In genomic region chr2:120765031-120765910, GRCh38 we compare ENCODE assay signal across 11 cellular contexts. TPM values are rescaled to one million over a fixed set of nuclear protein-coding genes. Genes with fewer than 3 reads are reported as not detected.
A peak's percentile ranks its signal among the peaks of the same experiment; 100 is the strongest.
DNase-seq lines count a peak whose midpoint lies in the region; ATAC-seq, FAIRE-seq and TF ChIP-seq lines count a peak whose summit lies in the region.
"Had no signal": no experiment of that assay in that cellular context is flagged by ENCODE, and none has a peak within 500 bp of the region (broad histone marks: within the 10 kb centered on the region; RNA-seq: fewer than 3 reads in every experiment).

No MANE protein-coding gene starts in this region.

- H3K27me3 ChIP-seq in fibroblast of lung (ENCODE audit: control insufficient read depth, insufficient read depth, low read length) (no peaks in the 10 kb centered on the region), transverse colon (no peaks in the 10 kb centered on the region)
- H3K27me3 ChIP-seq: neutrophil had no signal

- H3K4me1 Mint-ChIP-seq in mesothelial cell of epicardium: peaks cover 84% of the 10 kb centered on the region

- ATAC-seq in SK-N-SH treated with all-trans-retinoic acid at 6 μM for 48 hours: peak; percentile 63

- H3K4me3 Mint-ChIP-seq in mesothelial cell of epicardium: peak overlapping the region; percentile 23

- H3K36me3 ChIP-seq in fibroblast of lung (ENCODE audit: control insufficient read depth, insufficient read depth, low read length) (no peaks in the 10 kb centered on the region), transverse colon (no peaks in the 10 kb centered on the region)
- H3K36me3 ChIP-seq: neutrophil had no signal

- intact Hi-C loops in transverse colon (cut with DNase I; ENCODE audit: low total_unique reads): no loop called here

- TF ChIP-seq CTCF in fibroblast of lung (conservative IDR thresholded peaks at IDR 0.05 in 1 of 2, IDR thresholded peaks at IDR 0.05 in 1 of 2; ENCODE audit: low read depth in 1 of 2, low read length in 2 of 2) (no peak), mesothelial cell of epicardium (IDR thresholded peaks at IDR 0.05; ENCODE audit: unreplicated experiment) (no peak), transverse colon (IDR thresholded peaks at IDR 0.05) (no peak)

- H3K79me2 ChIP-seq in fibroblast of lung (ENCODE audit: control insufficient read depth, insufficient read depth, low read length): peaks cover 72% of the 10 kb centered on the region

- FAIRE-seq in GM12891 (lab: Jason Lieb, UNC): no peak
- FAIRE-seq: GM18507 had no signal

- DNase-seq in fibroblast of lung (ENCODE audit: low read depth in 2 of 2) (peak; percentile 64 to 67), mesothelial cell of epicardium (ENCODE audit: low spot score in 2 of 2, unreplicated experiment in 2 of 2) (no peak), transverse colon (no peak), G401 (ENCODE audit: low spot score) (no peak), GM12891 (ENCODE audit: insufficient read length, low spot score) (no peak)
- DNase-seq in stimulated activated CD4-positive, alpha-beta T cell treated with anti-CD3 and anti-CD28 coated beads, Interleukin-2, amount 100 ng/mL, for 24 hours: no peak
- DNase-seq: activated CD8-positive, alpha-beta memory T cell treated with anti-CD3 and anti-CD28 coated beads for 24 hours; NCI-H510A treated with DMSO at 0.1 percent for 48 hours had no signal

- no peak overlapping the region for H2AFZ ChIP-seq in fibroblast of lung (ENCODE audit: low read length)

- TF ChIP-seq POLR2A in transverse colon (IDR thresholded peaks at IDR 0.05) (no peak), GM12891 (IDR thresholded peaks at IDR 0.05; ENCODE audit: low read depth, low read length) (no peak)

- H3K4me1 ChIP-seq in fibroblast of lung (ENCODE audit: control insufficient read depth, extremely low read depth, insufficient read depth, low read length): peaks cover 34% of the 10 kb centered on the region
- peaks cover 0 to 17% (median 11%) of the 10 kb centered on the region in 4 donors for H3K4me1 ChIP-seq in transverse colon

- H3K9ac ChIP-seq in fibroblast of lung (ENCODE audit: insufficient read depth, low read length): peak overlapping the region; percentile 39

- H3K4me3 ChIP-seq in fibroblast of lung (replicated peaks in 1 of 4; ENCODE audit: control extremely low read depth in 1 of 4, insufficient read depth in 1 of 4, low read depth in 3 of 4, low read length in 4 of 4) (peak overlapping the region in 1 of 4 experiments; percentile 10), transverse colon (no peak overlapping the region)

- TF ChIP-seq EP300 in transverse colon (IDR thresholded peaks at IDR 0.05; ENCODE audit: low read depth): no peak

- 80% methylated on average over 18 of the region's 18 CpGs; no CpG with 5 or more reads in 1 of the 2 donors for WGBS in transverse colon (ENCODE audit: low coverage in 1 of 2), 2 donors

- H3K27ac Mint-ChIP-seq in mesothelial cell of epicardium: peak overlapping the region; percentile 99

- H3K36me3 Mint-ChIP-seq in mesothelial cell of epicardium: no peaks in the 10 kb centered on the region

- H4K20me1 ChIP-seq in fibroblast of lung (ENCODE audit: control insufficient read depth, extremely low read depth, insufficient read depth, low read length): no peaks in the 10 kb centered on the region

- peak overlapping the region; percentile 71 for H3K4me2 ChIP-seq in fibroblast of lung (ENCODE audit: extremely low read depth, insufficient read depth, low read length)

- in situ Hi-C loops in transverse colon (cut with MboI; ENCODE audit: low pct_ligation_motif_present in 1 of 4, low pct_unique_long_range_greater_than_20kb in 1 of 4, low sequenced_read_pairs in 3 of 4) (no loop called here), G401 (cut with HindIII; ENCODE audit: low sequenced_read_pairs) (no loop called here)

- no peaks in the 10 kb centered on the region for H3K9me3 ChIP-seq in fibroblast of lung (ENCODE audit: control insufficient read depth, insufficient read depth, low read depth, low read length)
- H3K9me3 ChIP-seq in transverse colon: no peaks in the 10 kb centered on the region
- H3K9me3 ChIP-seq: neutrophil had no signal

- H3K27ac ChIP-seq in fibroblast of lung (ENCODE audit: insufficient read depth, low read length): peak overlapping the region; percentile 97
- H3K27ac ChIP-seq in transverse colon: peak overlapping the region; percentile 69 to 83 (median 83)
- H3K27ac ChIP-seq: neutrophil had no signal

- no peaks in the 10 kb centered on the region for H3K9me3 Mint-ChIP-seq in mesothelial cell of epicardium

- no peaks in the 10 kb centered on the region for H3K27me3 Mint-ChIP-seq in mesothelial cell of epicardium (ENCODE audit: low read depth)

TF ChIP-seq in SK-N-SH treated with all-trans-retinoic acid at 6 μM for 48 hours, 23 proteins besides CTCF, POLR2A, EP300 and RAD21 (continues in another document):
- TF ChIP-seq ZC3H10 (CRISPR knock-in tag; IDR thresholded peaks at IDR 0.05) (no peak), SNAI2 (CRISPR knock-in tag; IDR thresholded peaks at IDR 0.05) (no peak), TCF4 (CRISPR knock-in tag; IDR thresholded peaks at IDR 0.05; ENCODE audit: borderline replicate concordance) (no peak), PATZ1 (CRISPR knock-in tag; IDR thresholded peaks at IDR 0.05; ENCODE audit: borderline replicate concordance) (no peak), ZFP3 (CRISPR knock-in tag; IDR thresholded peaks at IDR 0.05) (no peak), BACH2 (CRISPR knock-in tag; IDR thresholded peaks at IDR 0.05; ENCODE audit: borderline replicate concordance) (no peak), TOX (CRISPR knock-in tag; IDR thresholded peaks at IDR 0.05; ENCODE audit: borderline replicate concordance) (no peak), GLIS3 (CRISPR knock-in tag; IDR thresholded peaks at IDR 0.05) (no peak), RARB (CRISPR knock-in tag; IDR thresholded peaks at IDR 0.05) (no peak), PPARA (CRISPR knock-in tag; IDR thresholded peaks at IDR 0.05; ENCODE audit: borderline replicate concordance) (no peak), ESRRG (CRISPR knock-in tag; IDR thresholded peaks at IDR 0.05) (no peak)

TF ChIP-seq in GM12891, 5 proteins besides CTCF, POLR2A, EP300 and RAD21:
- no peak for TF ChIP-seq PAX5 (IDR thresholded peaks at IDR 0.05; ENCODE audit: insufficient read depth, low read length, severe bottlenecking)
- no peak for TF ChIP-seq TAF1 (IDR thresholded peaks at IDR 0.05; ENCODE audit: low read depth, low read length)
- TF ChIP-seq POLR2AphosphoS5 (IDR thresholded peaks at IDR 0.05; ENCODE audit: low read depth, low read length): no peak
- no peak for TF ChIP-seq POU2F2 (IDR thresholded peaks at IDR 0.05; ENCODE audit: low read depth, low read length)
- no peak for TF ChIP-seq SPI1 (IDR thresholded peaks at IDR 0.05; ENCODE audit: low read depth, low read length)

RNA-seq across cellular contexts. Expression of gene GLI2, which starts 29.6 kb away (rescaled TPM):
- total RNA-seq in fibroblast of lung (3.3 TPM in 2 replicates), mesothelial cell of epicardium (65.3 to 67.0 TPM (median 65.6 TPM) in 3 replicates), transverse colon (10 to 100 TPM in 1 of 4 donors, 1 to 10 TPM in 3; 1.1 to 15.1 (median 4.2) TPM)
- polyA plus RNA-seq in fibroblast of lung: 2.8 and 3.8 TPM in 2 replicates
- 6.3 and 7.8 TPM in 2 replicates for polyA plus RNA-seq in fibroblast of lung (2012)
- polyA minus RNA-seq in fibroblast of lung (ENCODE audit: low replicate concordance): 12.4 and 15.0 TPM in 2 replicates
- not detected in 2 replicates for total RNA-seq in G401 (2014; rRNA removed; shearing (Covaris generic))
- polyA plus RNA-seq in GM12891 (2012; ENCODE audit: low read depth, missing spikeins): not detected

Comparison
In these comparisons a context has a peak if more than half of its experiments do, and no peak if none do; other contexts are left out.
1. DNase-seq: peak in fibroblast of lung (2 of 2); none in mesothelial cell of epicardium (0 of 2), transverse colon (single experiment), G401 (single experiment), stimulated activated CD4-positive, alpha-beta T cell treated with anti-CD3 and anti-CD28 coated beads, Interleukin-2, amount 100 ng/mL, for 24 hours (0 of 2) and GM12891 (single experiment).